10 cellular contexts compared by ENCODE assay signal in genomic region chr6:35668708-35669440, GRCh38. TPM values are rescaled to one million over a fixed set of nuclear protein-coding genes. Genes with fewer than 3 reads are reported as not detected.
DNase-seq lines count a peak whose midpoint lies in the region; ATAC-seq and TF ChIP-seq lines count a peak whose summit lies in the region.
"Had no signal": no experiment of that assay in that cellular context is flagged by ENCODE, and none has a peak within 500 bp of the region (broad histone marks: within the 10 kb centered on the region; RNA-seq: fewer than 3 reads in every experiment).

No MANE protein-coding gene starts in this region.

- H4K8ac ChIP-seq in mesenchymal stem cell (ENCODE audit: low read length) = no peak overlapping the region

- no peak overlapping the region for H2AK5ac ChIP-seq in mesenchymal stem cell (ENCODE audit: low read length, severe bottlenecking)

- H3K27ac ChIP-seq in CD4-positive, CD25-positive, alpha-beta regulatory T cell (ENCODE audit: insufficient read depth, low read length, poor library complexity, severe bottlenecking) = peak overlapping the region; percentile 69
- H3K27ac ChIP-seq in KMS-11 = no peak overlapping the region
- H3K27ac ChIP-seq in mammary epithelial cell (ENCODE audit: insufficient read depth, low read depth, low read length) = peak overlapping the region; percentile 38
- H3K27ac ChIP-seq in mesenchymal stem cell (ENCODE audit: low read length, poor library complexity, severe bottlenecking) = peak overlapping the region; percentile 66
- H3K27ac ChIP-seq: testis had no signal

- TF ChIP-seq CTCF in KMS-11 (conservative IDR thresholded peaks at IDR 0.05; ENCODE audit: low read depth, low read length) (no peak), mammary epithelial cell (conservative IDR thresholded peaks at IDR 0.05 in 1 of 2, IDR thresholded peaks at IDR 0.05 in 1 of 2; ENCODE audit: extremely low read depth in 1 of 2, insufficient read depth in 1 of 2, low read depth in 1 of 2, low read length in 2 of 2) (no peak)

- no peak overlapping the region for H2BK15ac ChIP-seq in mesenchymal stem cell (ENCODE audit: low read depth, poor library complexity, severe bottlenecking)

- H3K27me3 Mint-ChIP-seq in CD4-positive, CD25-positive, alpha-beta regulatory T cell = no peaks in the 10 kb centered on the region
- H3K27me3 Mint-ChIP-seq: brain had no signal

- no peak overlapping the region for H3K4ac ChIP-seq in mesenchymal stem cell (ENCODE audit: low read depth in 1 of 2, low read length in 2 of 2)

- H3K27ac Mint-ChIP-seq in CD4-positive, CD25-positive, alpha-beta regulatory T cell = peak overlapping the region; percentile 66 to 90 (median 78)

- dilution Hi-C loops in mammary epithelial cell (cut with HindIII; ENCODE audit: low sequenced_read_pairs) = no loop called here

- ATAC-seq in CD4-positive, CD25-positive, alpha-beta regulatory T cell (ENCODE audit: low read depth in 2 of 2) = peak; percentile 37 to 54
- ATAC-seq in HG03469 (IDR thresholded peaks at IDR 0.05; ENCODE audit: unreplicated experiment) = no peak

- no peak overlapping the region for H2AFZ ChIP-seq in KMS-11 (ENCODE audit: low read depth)
- H2AFZ ChIP-seq in mammary epithelial cell (ENCODE audit: low read depth, low read length) = no peak overlapping the region
- no peak overlapping the region for H2AFZ ChIP-seq in mesenchymal stem cell (ENCODE audit: low read depth, low read length)

- CTCF ChIA-PET in mammary epithelial cell (lab: Charles Lee; ENCODE audit: low non-redundant PET) = no interaction called here

- H3K9ac ChIP-seq in KMS-11 (no peak overlapping the region), mammary epithelial cell (ENCODE audit: insufficient read depth, low read length) (no peak overlapping the region), mesenchymal stem cell (ENCODE audit: low read length) (peak overlapping the region; percentile 88)

- H3K14ac ChIP-seq in mesenchymal stem cell (ENCODE audit: low read length in 2 of 2) = no peak overlapping the region

- H3K18ac ChIP-seq in mesenchymal stem cell (ENCODE audit: low read depth in 1 of 2, low read length in 2 of 2) = no peak overlapping the region

- intact Hi-C loops in mammary epithelial cell (cut with micrococcal nuclease) = no loop called here

- no TSS peak for BruUV-seq in mammary epithelial cell (replicated peaks; lab: Mats Ljungman, UMichigan)

- H3K36me3 ChIP-seq in CD4-positive, CD25-positive, alpha-beta regulatory T cell (ENCODE audit: control insufficient read depth, insufficient read depth, low read length) = no peaks in the 10 kb centered on the region
- H3K36me3 ChIP-seq in KMS-11 (ENCODE audit: insufficient read depth) (no peaks in the 10 kb centered on the region), mammary epithelial cell (ENCODE audit: insufficient read depth, low read length) (peaks cover 4% of the 10 kb centered on the region), mesenchymal stem cell (ENCODE audit: control insufficient read depth in 1 of 2, insufficient read depth in 2 of 2, low read depth in 1 of 2, low read length in 2 of 2) (no peaks in the 10 kb centered on the region)

- no peak overlapping the region for H3K23ac ChIP-seq in mesenchymal stem cell (ENCODE audit: low read length in 2 of 2)

- peak overlapping the region; percentile 80 for H3K4me3 ChIP-seq in CD4-positive, CD25-positive, alpha-beta regulatory T cell (ENCODE audit: low read depth, low read length)
- H3K4me3 ChIP-seq in KMS-11 (IDR thresholded peaks at IDR 0.05; ENCODE audit: insufficient read depth, low read depth, low read length) = no peak overlapping the region
- H3K4me3 ChIP-seq in mammary epithelial cell (replicated peaks in 1 of 3; ENCODE audit: insufficient read depth in 1 of 3, low read depth in 2 of 3, low read length in 3 of 3) = peak overlapping the region in 1 of 3 experiments; percentile 28
- peak overlapping the region in 1 of 2 experiments; percentile 65 for H3K4me3 ChIP-seq in mesenchymal stem cell (ENCODE audit: insufficient read depth in 1 of 2, low read depth in 1 of 2, low read length in 2 of 2)
- H3K4me3 ChIP-seq: testis had no signal

- H3K4me3 Mint-ChIP-seq in CD4-positive, CD25-positive, alpha-beta regulatory T cell = peak overlapping the region; percentile 73 to 91 (median 77)

- peaks cover 62% of the 10 kb centered on the region for H3K4me1 ChIP-seq in CD4-positive, CD25-positive, alpha-beta regulatory T cell (ENCODE audit: control insufficient read depth, insufficient read depth, low read length, poor library complexity, severe bottlenecking)
- H3K4me1 ChIP-seq in KMS-11 (ENCODE audit: low read depth, poor library complexity, severe bottlenecking) (peaks cover 78% of the 10 kb centered on the region), mammary epithelial cell (ENCODE audit: insufficient read depth, low read length) (peaks cover 20% of the 10 kb centered on the region), mesenchymal stem cell (ENCODE audit: control insufficient read depth, insufficient read depth, low read depth, low read length) (peaks cover 4% of the 10 kb centered on the region)

- in situ Hi-C loops in mammary epithelial cell (cut with MboI; ENCODE audit: low sequenced_read_pairs in 2 of 2) = no loop called here

- no peaks in the 10 kb centered on the region for H3K36me3 Mint-ChIP-seq in CD4-positive, CD25-positive, alpha-beta regulatory T cell
- H3K36me3 Mint-ChIP-seq: brain had no signal

- H3K4me2 ChIP-seq in KMS-11 = peak overlapping the region; percentile 5
- H3K4me2 ChIP-seq in mammary epithelial cell (ENCODE audit: insufficient read depth, low read depth, low read length) = peak overlapping the region; percentile 73
- peak overlapping the region; percentile 33 for H3K4me2 ChIP-seq in mesenchymal stem cell (ENCODE audit: low read length, poor library complexity, severe bottlenecking)

- H3K79me1 ChIP-seq in mesenchymal stem cell (replicated peaks; ENCODE audit: low read length, poor library complexity, severe bottlenecking) = peaks cover 6% of the 10 kb centered on the region

- no peak overlapping the region for H2BK12ac ChIP-seq in mesenchymal stem cell (ENCODE audit: low read length in 2 of 2)

- H3K79me2 ChIP-seq in KMS-11 (ENCODE audit: insufficient read depth, low read depth) = peaks cover 98% of the 10 kb centered on the region
- peaks cover 96% of the 10 kb centered on the region for H3K79me2 ChIP-seq in mammary epithelial cell (ENCODE audit: insufficient read depth, low read length)

- peak in 1 of 3 donors; percentile 24 for DNase-seq in CD4-positive, CD25-positive, alpha-beta regulatory T cell
- DNase-seq in mammary epithelial cell (no peak), mesenchymal stem cell (no peak), Kasumi-1 (lab: John Stamatoyannopoulos, UW) (no peak), GF-D8 (lab: John Stamatoyannopoulos, UW) (no peak), SHP77 treated with DMSO at 0.1 percent for 48 hours (lab: John Stamatoyannopoulos, UW) (no peak)
- DNase-seq: testis had no signal

- no peak overlapping the region for H4K91ac ChIP-seq in mesenchymal stem cell (ENCODE audit: low read length)

- H3K9me3 Mint-ChIP-seq in CD4-positive, CD25-positive, alpha-beta regulatory T cell = no peaks in the 10 kb centered on the region
- H3K9me3 Mint-ChIP-seq: brain had no signal

- H4K20me1 ChIP-seq in KMS-11 (ENCODE audit: insufficient read depth) (peaks cover 6% of the 10 kb centered on the region; the same call in 1 of the 2 replicates), mammary epithelial cell (ENCODE audit: insufficient read depth, low read length) (no peaks in the 10 kb centered on the region)

- H2BK5ac ChIP-seq in mesenchymal stem cell (ENCODE audit: low read depth, low read length, poor library complexity, severe bottlenecking) = no peak overlapping the region

- H3K9me3 ChIP-seq in CD4-positive, CD25-positive, alpha-beta regulatory T cell (ENCODE audit: control insufficient read depth in 2 of 2, low read length in 2 of 2) = no peaks in the 10 kb centered on the region
- no peaks in the 10 kb centered on the region for H3K9me3 ChIP-seq in mammary epithelial cell (replicated peaks; ENCODE audit: insufficient read depth, low read length)
- H3K9me3 ChIP-seq in mesenchymal stem cell (ENCODE audit: control insufficient read depth, low read length) = no peaks in the 10 kb centered on the region
- H3K9me3 ChIP-seq: testis had no signal

- H3K4me1 Mint-ChIP-seq in CD4-positive, CD25-positive, alpha-beta regulatory T cell = peaks cover 8 to 61% (median 29%) of the 10 kb centered on the region in 4 donors

- H3K27me3 ChIP-seq in CD4-positive, CD25-positive, alpha-beta regulatory T cell (ENCODE audit: control insufficient read depth, insufficient read depth, low read length) = no peaks in the 10 kb centered on the region
- H3K27me3 ChIP-seq in KMS-11 (ENCODE audit: insufficient read depth, low read depth) = no peaks in the 10 kb centered on the region
- H3K27me3 ChIP-seq in mammary epithelial cell (ENCODE audit: insufficient read depth, low read length) = no peaks in the 10 kb centered on the region
- H3K27me3 ChIP-seq in mesenchymal stem cell (ENCODE audit: control insufficient read depth in 1 of 2, insufficient read depth in 1 of 2, low read length in 2 of 2) = no peaks in the 10 kb centered on the region
- H3K27me3 ChIP-seq: testis had no signal

- no peak overlapping the region for H2BK120ac ChIP-seq in mesenchymal stem cell (ENCODE audit: low read depth, low read length)

RNA-seq across cellular contexts. Expression of gene FKBP5, which starts 19.8 kb away (rescaled TPM):
- 55.0 TPM for total RNA-seq in CD4-positive, CD25-positive, alpha-beta regulatory T cell
- polyA plus RNA-seq in CD4-positive, CD25-positive, alpha-beta regulatory T cell = 100 to 1,000 TPM in 2 of 4 donors, 10 to 100 TPM in 2; 27.5 to 157 (median 106) TPM
- 10 to 100 TPM; 60.7 to 97.9 TPM for total RNA-seq in mammary epithelial cell
- polyA plus RNA-seq in mammary epithelial cell = 57.9 TPM
- polyA minus RNA-seq in mammary epithelial cell = 96.0 TPM
- polyA plus RNA-seq in mesenchymal stem cell (2013, experiment 1 of 2) = 112 TPM
- polyA plus RNA-seq in mesenchymal stem cell (2013, experiment 2 of 2) = 113 TPM

Comparison
In these comparisons a context has a peak if more than half of its experiments do, and no peak if none do; other contexts are left out.
1. H3K4me2 ChIP-seq: peak in every context shown above with its lines; median percentile 73 in mammary epithelial cell; 33 in mesenchymal stem cell; 5 in KMS-11.